Comparison of ENCODE assay signal across 10 cellular contexts in the genomic region with DNA sequence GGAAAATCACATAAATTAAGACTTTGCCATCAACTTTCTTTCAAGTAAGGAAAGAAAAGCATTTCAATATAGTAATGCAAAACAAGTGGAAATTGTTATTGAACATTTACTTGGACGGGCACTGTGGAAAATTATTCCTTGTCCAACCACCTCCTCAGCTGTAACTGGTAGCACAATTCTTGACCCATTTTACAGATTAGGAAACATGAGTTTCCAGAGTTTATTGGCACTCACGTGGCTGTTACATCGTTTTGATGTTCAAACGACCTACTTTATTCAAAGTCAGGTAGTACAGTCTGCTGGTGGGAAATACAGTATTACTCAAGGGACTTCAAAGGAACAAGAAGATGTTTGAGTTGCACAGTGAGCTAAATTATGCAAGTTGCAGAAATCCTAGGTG. TPM values are rescaled to one million over a fixed set of nuclear protein-coding genes. Genes with fewer than 3 reads are reported as not detected.
DNase-seq lines count a peak whose midpoint lies in the region; ATAC-seq and TF ChIP-seq lines count a peak whose summit lies in the region.
"Had no signal": no experiment of that assay in that cellular context is flagged by ENCODE, and none has a peak within 500 bp of the region (broad histone marks: within the 10 kb centered on the region; RNA-seq: fewer than 3 reads in every experiment).

No MANE protein-coding gene starts in this region.

- H3K27me3 ChIP-seq in left ventricle myocardium inferior (ENCODE audit: low read depth) (no peaks in the 10 kb centered on the region), right cardiac atrium (ENCODE audit: control insufficient read depth, insufficient read depth) (no peaks in the 10 kb centered on the region), vagina (no peaks in the 10 kb centered on the region), trophoblast cell (ENCODE audit: insufficient read depth, low read length) (no peaks in the 10 kb centered on the region)
- H3K27me3 ChIP-seq: heart left ventricle had no signal

- H3K27me3 Mint-ChIP-seq in T-helper 17 cell = peaks cover 31% of the 10 kb centered on the region
- peaks cover 11 to 34% (median 16%) of the 10 kb centered on the region in 3 donors for H3K27me3 Mint-ChIP-seq in naive B cell

- 77% methylated on average over 4 of the region's 4 CpGs for WGBS in right cardiac atrium
- WGBS in trophoblast cell (ENCODE audit: extremely low coverage, insufficient coverage, insufficient read length) = no CpG with 5 or more reads among the region's 4 CpGs

- no peak overlapping the region for H3K27ac Mint-ChIP-seq in T-helper 17 cell
- H3K27ac Mint-ChIP-seq in naive B cell = no peak overlapping the region

- H3K4me3 ChIP-seq in left ventricle myocardium inferior = no peak overlapping the region
- no peak overlapping the region for H3K4me3 ChIP-seq in right cardiac atrium (ENCODE audit: low read length)
- no peak overlapping the region for H3K4me3 ChIP-seq in vagina
- no peak overlapping the region for H3K4me3 ChIP-seq in trophoblast cell (ENCODE audit: low read depth, low read length)

- H3K79me2 ChIP-seq in trophoblast cell (ENCODE audit: control insufficient read depth, insufficient read depth, low read length, poor library complexity) = peaks cover 3% of the 10 kb centered on the region

- peak overlapping the region; percentile 95 for H3K27ac ChIP-seq in left ventricle myocardium inferior (replicated peaks)
- H3K27ac ChIP-seq in right cardiac atrium (ENCODE audit: low read length) = no peak overlapping the region
- peak overlapping the region; percentile 84 for H3K27ac ChIP-seq in vagina
- no peak overlapping the region for H3K27ac ChIP-seq in trophoblast cell (ENCODE audit: low read depth, low read length)

- in situ Hi-C loops in GM13976 (cut with MboI; ENCODE audit: low sequenced_read_pairs, unreplicated experiment) = loop anchor here (10.0 kb wide), 1 partner anchor 225 kb away; no protein-coding TSS in a partner anchor

- no peaks in the 10 kb centered on the region for H3K9me3 ChIP-seq in left ventricle myocardium inferior (replicated peaks)
- H3K9me3 ChIP-seq in right cardiac atrium (ENCODE audit: control insufficient read depth, low read length) = no peaks in the 10 kb centered on the region
- H3K9me3 ChIP-seq in T-helper 17 cell (ENCODE audit: control insufficient read depth, low read length, poor library complexity, severe bottlenecking) = no peaks in the 10 kb centered on the region
- no peaks in the 10 kb centered on the region for H3K9me3 ChIP-seq in vagina
- H3K9me3 ChIP-seq in trophoblast cell (ENCODE audit: insufficient read depth, low read depth, low read length) = no peaks in the 10 kb centered on the region
- H3K9me3 ChIP-seq: heart left ventricle had no signal

- TF ChIP-seq POLR2A in vagina (IDR thresholded peaks at IDR 0.05) = no peak

- peak overlapping the region; percentile 87 for H3K4me3 Mint-ChIP-seq in T-helper 17 cell
- H3K4me3 Mint-ChIP-seq in naive B cell = peak overlapping the region in 6 of 8 donors; percentile 48 to 93 (median 70)

- H3K4me1 Mint-ChIP-seq in T-helper 17 cell (peaks cover 9% of the 10 kb centered on the region), naive B cell (peaks cover 11 to 22% (median 12%) of the 10 kb centered on the region in 3 donors)

- H4K91ac ChIP-seq in trophoblast cell (ENCODE audit: low read depth, low read length) = no peak overlapping the region

- H2BK5ac ChIP-seq in trophoblast cell (ENCODE audit: low read depth, low read length, poor library complexity) = no peak overlapping the region

- H4K8ac ChIP-seq in trophoblast cell (ENCODE audit: low read depth, low read length) = no peak overlapping the region

- no peak for DNase-seq in left ventricle myocardium inferior
- DNase-seq in right cardiac atrium = no peak
- DNase-seq in T-helper 17 cell = no peak
- DNase-seq in naive B cell = no peak
- DNase-seq in vagina (ENCODE audit: extremely low spot score in 2 of 2) = no peak
- no peak for DNase-seq in GM13976 (ENCODE audit: low spot score)
- DNase-seq in trophoblast cell = no peak

- H3K4me1 ChIP-seq in left ventricle myocardium inferior = peaks cover 37% of the 10 kb centered on the region
- H3K4me1 ChIP-seq in right cardiac atrium (ENCODE audit: control insufficient read depth, insufficient read depth, low read length) = peaks cover 4% of the 10 kb centered on the region
- peaks cover 29% of the 10 kb centered on the region for H3K4me1 ChIP-seq in vagina
- peaks cover 4 to 7% of the 10 kb centered on the region in 2 experiments for H3K4me1 ChIP-seq in trophoblast cell (ENCODE audit: control insufficient read depth in 1 of 2, insufficient read depth in 2 of 2, low read length in 2 of 2)

- no peak overlapping the region for H3K4me2 ChIP-seq in trophoblast cell (ENCODE audit: low read length)

- no peak overlapping the region for H3K14ac ChIP-seq in trophoblast cell (ENCODE audit: low read length)

- H3K23ac ChIP-seq in trophoblast cell (ENCODE audit: low read length) = no peak overlapping the region

- H3K18ac ChIP-seq in trophoblast cell (ENCODE audit: low read length) = no peak overlapping the region

- TF ChIP-seq CTCF in left ventricle myocardium inferior (IDR thresholded peaks at IDR 0.05; ENCODE audit: borderline replicate concordance) (no peak), vagina (IDR thresholded peaks at IDR 0.05) (no peak), GM13976 (IDR thresholded peaks at IDR 0.05; ENCODE audit: borderline replicate concordance, control extremely low read depth, extremely low read depth, insufficient read depth, missing control alignments) (no peak)

- no peak for ATAC-seq in right cardiac atrium
- no peak for ATAC-seq in T-helper 17 cell
- no peak for ATAC-seq in naive B cell (ENCODE audit: low read depth in 2 of 2)
- ATAC-seq in GM19467 (IDR thresholded peaks at IDR 0.05; ENCODE audit: unreplicated experiment) = no peak

- no peak overlapping the region for H4K12ac ChIP-seq in trophoblast cell (ENCODE audit: low read depth, low read length)

- H2AK5ac ChIP-seq in trophoblast cell (ENCODE audit: low read length) = no peak overlapping the region

- peaks cover 12% of the 10 kb centered on the region for H3K36me3 ChIP-seq in left ventricle myocardium inferior
- H3K36me3 ChIP-seq in vagina = no peaks in the 10 kb centered on the region
- H3K36me3 ChIP-seq in trophoblast cell (ENCODE audit: control insufficient read depth in 1 of 2, insufficient read depth in 2 of 2, low read length in 2 of 2) = peaks cover 0 to 2% of the 10 kb centered on the region in 2 experiments

- H2BK120ac ChIP-seq in trophoblast cell (ENCODE audit: insufficient read depth, low read length, poor library complexity) = no peak overlapping the region

- no peak overlapping the region for H3K4ac ChIP-seq in trophoblast cell (ENCODE audit: low read depth, low read length)

- no peak overlapping the region for H2AFZ ChIP-seq in trophoblast cell (ENCODE audit: insufficient read depth, low read length, poor library complexity)

- no peaks in the 10 kb centered on the region for H3K9me3 Mint-ChIP-seq in naive B cell

- no peaks in the 10 kb centered on the region for H3K36me3 Mint-ChIP-seq in T-helper 17 cell (ENCODE audit: low read depth)
- no peaks in the 10 kb centered on the region for H3K36me3 Mint-ChIP-seq in naive B cell

- no peak overlapping the region for H2BK12ac ChIP-seq in trophoblast cell (ENCODE audit: low read length)

- peaks cover 5% of the 10 kb centered on the region for H3K79me1 ChIP-seq in trophoblast cell (ENCODE audit: low read length)

- H3K9ac ChIP-seq in trophoblast cell (ENCODE audit: low read length) = no peak overlapping the region

- intact Hi-C loops in left ventricle myocardium inferior (cut with micrococcal nuclease) = no loop called here
- intact Hi-C loops in right cardiac atrium (cut with DNase I) = no loop called here
- intact Hi-C loops in vagina (cut with DNase I) = no loop called here

RNA-seq across cellular contexts. Expression of a gene that starts 0.9 kb away (rescaled TPM):
- total RNA-seq in left ventricle myocardium inferior (19.6 TPM), right cardiac atrium (10 to 100 TPM; 11.9 to 17.6 (median 15.9) TPM), T-helper 17 cell (1 to 10 TPM; 1.5 to 8.8 TPM), vagina (8.6 TPM)
- polyA plus RNA-seq in right cardiac atrium (15.0 TPM), naive B cell (ENCODE audit: low read depth in 6 of 6) (10 to 100 TPM in 1 of 6 donors, 1 to 10 TPM in 5; 2.2 to 10.2 (median 5.1) TPM)
- 22.6 TPM in 2 replicates for polyA plus RNA-seq in trophoblast cell (2013)

RNA-seq across cellular contexts. Expression of a gene that starts 27.3 kb away (rescaled TPM):
- 13.9 TPM for total RNA-seq in left ventricle myocardium inferior
- 10 to 100 TPM; 24.7 to 37.2 (median 31.0) TPM for total RNA-seq in right cardiac atrium
- 13.2 TPM for polyA plus RNA-seq in right cardiac atrium
- not detected for total RNA-seq in T-helper 17 cell
- not detected for polyA plus RNA-seq in naive B cell (ENCODE audit: low read depth in 6 of 6)
- 20.6 TPM for total RNA-seq in vagina
- 3.7 and 4.1 TPM in 2 replicates for polyA plus RNA-seq in trophoblast cell (2013)
- polyA plus RNA-seq: neural cell had no signal

Comparison
In these comparisons a context has a peak if more than half of its experiments do, and no peak if none do; other contexts are left out.
1. H3K27ac ChIP-seq: peak in left ventricle myocardium inferior (single experiment) and vagina (single experiment); none in right cardiac atrium (single experiment) and trophoblast cell (single experiment).
2. RNA of a gene that starts 27.3 kb away (total RNA-seq): 24.7 to 37.2 TPM in right cardiac atrium, 20.6 TPM in vagina (single experiment) and 13.9 TPM in left ventricle myocardium inferior (single experiment); not detected in T-helper 17 cell; every median in the first group is over 10 times any median in the second.